In the genomic region with DNA sequence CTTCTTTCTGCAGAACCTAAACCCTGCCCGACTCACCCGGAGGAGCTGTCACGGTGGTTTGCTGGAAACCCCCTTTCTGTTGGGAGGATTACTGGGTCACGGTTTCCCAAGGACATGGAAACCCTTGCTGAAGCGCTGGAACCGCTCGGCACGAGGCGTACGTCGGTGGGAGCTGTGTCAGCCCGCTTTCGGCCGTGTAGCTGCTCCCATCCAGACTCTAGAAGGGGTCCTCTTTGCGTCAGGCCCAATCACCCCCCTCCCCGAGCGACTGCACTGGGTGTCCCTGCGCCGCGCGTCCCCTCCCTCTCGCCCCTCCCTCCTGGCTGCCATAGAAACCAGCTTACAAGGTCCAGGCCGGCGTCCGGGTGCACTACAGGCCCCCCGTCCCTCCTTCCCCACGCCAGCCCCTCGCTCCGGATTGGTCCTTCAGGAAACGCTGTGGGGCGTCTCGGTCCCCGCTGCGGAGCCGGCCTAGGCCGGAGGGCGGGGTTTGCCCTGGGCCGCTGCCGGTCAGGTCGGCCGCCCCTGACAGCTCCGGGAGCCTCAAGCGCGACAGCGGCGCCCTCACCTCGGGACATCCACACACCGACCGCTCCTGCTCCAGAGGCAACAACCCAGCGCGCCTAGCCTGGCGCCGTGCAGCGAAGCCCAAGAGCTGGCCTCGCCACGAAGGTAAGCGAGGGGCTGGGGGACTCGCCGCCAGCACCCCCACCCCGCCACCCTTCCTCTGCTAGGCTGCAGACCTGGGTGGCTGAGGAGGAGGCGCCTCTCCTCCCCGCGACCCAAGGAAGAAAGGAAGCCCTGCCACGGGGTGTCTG, we compare ENCODE assay signal across 8 cellular contexts. TPM values are rescaled to one million over a fixed set of nuclear protein-coding genes. Genes with fewer than 3 reads are reported as not detected.
DNase-seq lines count a peak whose midpoint lies in the region; ATAC-seq and TF ChIP-seq lines count a peak whose summit lies in the region.

A gene (plus strand): TSS at position 486 of the 818 bp plus-strand sequence. CDS start 53,551 bp downstream, outside the sequence.

- ATAC-seq in GM21737 (IDR thresholded peaks at IDR 0.05; ENCODE audit: unreplicated experiment) = peak; percentile 73
- ATAC-seq in right lobe of liver = peak; percentile 88 to 93 (median 90)

- no peak for TF ChIP-seq CTCF in right lobe of liver (IDR thresholded peaks at IDR 0.05)

- no peak for TF ChIP-seq POLR2A in right lobe of liver (IDR thresholded peaks at IDR 0.05)

- in situ Hi-C loops in G401 (cut with HindIII; ENCODE audit: low sequenced_read_pairs) = no loop called here

- H3K27me3 ChIP-seq in right lobe of liver = peaks cover 0 to 4% of the 10 kb centered on the region in 2 donors

- H3K4me1 ChIP-seq in right lobe of liver = peaks cover 0 to 20% (median 3%) of the 10 kb centered on the region in 4 donors

- H3K4me3 ChIP-seq in right lobe of liver = peak within 1 kb of the TSS; percentile 29 to 51 (median 47)

- no peaks in the 10 kb centered on the region for H3K36me3 ChIP-seq in right lobe of liver

- no peaks in the 10 kb centered on the region for H3K9me3 ChIP-seq in right lobe of liver

- no peak within 1 kb of the TSS for H3K27ac ChIP-seq in right lobe of liver

- intact Hi-C loops in right lobe of liver (cut with DNase I) = no loop called here

- 5% methylated on average over 4 of the region's 64 CpGs for WGBS in right lobe of liver (ENCODE audit: insufficient coverage, low coverage, low lambda C conversion rate, missing lambda C conversion rate)

- DNase-seq in G401 (ENCODE audit: low spot score) (peak; percentile 85), M059J (ENCODE audit: low read depth) (peak; percentile 62), dermis blood vessel endothelial cell (peak; percentile 33), right lobe of liver (peak; percentile 58 to 63 (median 62)), SIG-M5 treated with dmso at 0.1 percent for 504 hours (lab: John Stamatoyannopoulos, UW; ENCODE audit: unreplicated experiment) (no peak)
- peak; percentile 60 for DNase-seq in activated CD4-positive, alpha-beta T cell treated with anti-CD3 and anti-CD28 coated beads for 48 hours
- peak; percentile 23 to 26 for DNase-seq in stimulated activated CD4-positive, alpha-beta T cell treated with anti-CD3 and anti-CD28 coated beads, Interleukin-2, amount 100 ng/mL, for 48 hours

RNA-seq across cellular contexts. Expression of the gene that starts here (rescaled TPM):
- total RNA-seq in G401 (2014; rRNA removed; shearing (Covaris generic)) = 0.41 and 1.5 TPM in 2 replicates
- 0.07 and 1.1 TPM in 2 replicates for total RNA-seq in M059J (2014; rRNA removed; shearing (Covaris generic))
- total RNA-seq in dermis blood vessel endothelial cell = under 0.01 and 0.05 TPM in 2 replicates
- under 1 TPM in 4 of 6 experiments, not detected in 2; 0.06 to 0.55 (median 0.12) TPM for total RNA-seq in right lobe of liver

Comparison
In these comparisons a context has a peak if more than half of its experiments do, and no peak if none do; other contexts are left out.
1. Peak in DNase-seq in dermis blood vessel endothelial cell; RNA of the gene not detected or under 1 TPM.
2. Peak in DNase-seq, ATAC-seq and H3K4me3 ChIP-seq in right lobe of liver; RNA of the gene not detected or under 1 TPM.